Comparison of ENCODE assay signal across 8 cellular contexts in genomic region chr1:147389532-147390184, GRCh38.
DNase-seq lines count a peak whose midpoint lies in the region; ATAC-seq and TF ChIP-seq lines count a peak whose summit lies in the region.

No MANE protein-coding gene starts in this region.

- H3K36me3 ChIP-seq in OCI-LY1 (ENCODE audit: insufficient read depth, low read length) (no peaks in the 10 kb centered on the region), left lung (no peaks in the 10 kb centered on the region), uterus (no peaks in the 10 kb centered on the region)

- no peaks in the 10 kb centered on the region for H3K9me2 ChIP-seq in OCI-LY1 (ENCODE audit: low read depth, low read length)

- H3K27ac Mint-ChIP-seq in activated CD4-positive, alpha-beta T cell treated with anti-CD3 and anti-CD28 coated beads for 36 hours: no peak overlapping the region

- CTCF ChIA-PET in activated CD4-positive, alpha-beta T cell treated with anti-CD3 and anti-CD28 coated beads for 36 hours (lab: Charles Lee): interaction anchor here (0.6 to 4.6 kb wide), 12 partner anchors 10 to 327 kb away, joined by 3 to 62 read pairs (median 4); no protein-coding TSS in a partner anchor

- H2AFZ ChIP-seq in OCI-LY1 (ENCODE audit: low read length): no peak overlapping the region

- ATAC-seq in activated CD4-positive, alpha-beta T cell treated with anti-CD3 and anti-CD28 coated beads for 36 hours: peak; percentile 49
- ATAC-seq in left lung (peak; percentile 93), GM18498 (IDR thresholded peaks at IDR 0.05; ENCODE audit: unreplicated experiment) (no peak)

- no peak overlapping the region for H3K4me3 Mint-ChIP-seq in activated CD4-positive, alpha-beta T cell treated with anti-CD3 and anti-CD28 coated beads for 36 hours

- H3K79me2 ChIP-seq in OCI-LY1 (ENCODE audit: insufficient read depth, low read length): no peaks in the 10 kb centered on the region

- H3K4me3 ChIP-seq in OCI-LY1 (ENCODE audit: low read depth, low read length, poor library complexity, severe bottlenecking) (no peak overlapping the region), choroid plexus epithelial cell (ENCODE audit: low read depth, low read length) (no peak overlapping the region), left lung (no peak overlapping the region), uterus (no peak overlapping the region)

- POLR2A ChIA-PET in activated CD4-positive, alpha-beta T cell treated with anti-CD3 and anti-CD28 coated beads for 36 hours (lab: Charles Lee): no interaction called here

- peaks cover 3% of the 10 kb centered on the region for H3K9me3 Mint-ChIP-seq in activated CD4-positive, alpha-beta T cell treated with anti-CD3 and anti-CD28 coated beads for 36 hours (ENCODE audit: low read depth)

- H3K9me3 ChIP-seq in OCI-LY1 (ENCODE audit: low read length) (no peaks in the 10 kb centered on the region), left lung (peaks cover 0 to 7% of the 10 kb centered on the region in 2 donors), uterus (no peaks in the 10 kb centered on the region)

- H3K4me1 Mint-ChIP-seq in activated CD4-positive, alpha-beta T cell treated with anti-CD3 and anti-CD28 coated beads for 36 hours: peaks cover 3% of the 10 kb centered on the region

- TF ChIP-seq POLR2A in uterus (IDR thresholded peaks at IDR 0.05): no peak

- no peaks in the 10 kb centered on the region for H3F3A ChIP-seq in OCI-LY1 (ENCODE audit: insufficient read depth, low read length)

- H3K4me2 ChIP-seq in OCI-LY1 (ENCODE audit: low read length): no peak overlapping the region

- H3K9ac ChIP-seq in OCI-LY1 (ENCODE audit: low read length): no peak overlapping the region

- H3K27ac ChIP-seq in OCI-LY1 (ENCODE audit: low read depth, low read length, poor library complexity, severe bottlenecking) (no peak overlapping the region), left lung (no peak overlapping the region), uterus (no peak overlapping the region)

- H3K27me3 Mint-ChIP-seq in activated CD4-positive, alpha-beta T cell treated with anti-CD3 and anti-CD28 coated beads for 36 hours: peaks cover 8% of the 10 kb centered on the region

- TF ChIP-seq CTCF in OCI-LY1 (IDR thresholded peaks at IDR 0.05; ENCODE audit: low read length) (peak; percentile 70), choroid plexus epithelial cell (conservative IDR thresholded peaks at IDR 0.05; ENCODE audit: low read depth, low read length) (peak; percentile 84), left lung (IDR thresholded peaks at IDR 0.05) (peak; percentile 58 to 81), uterus (IDR thresholded peaks at IDR 0.05) (peak; percentile 30 to 52 (median 43))

- intact Hi-C loops in activated CD4-positive, alpha-beta T cell treated with anti-CD3 and anti-CD28 coated beads for 36 hours (cut with DNase I, micrococcal nuclease): loop anchor here (1.0 kb wide), 1 partner anchor 116 kb away; no protein-coding TSS in a partner anchor
- intact Hi-C loops in left lung (cut with DNase I): no loop called here
- intact Hi-C loops in uterus (cut with DNase I; ENCODE audit: low total_unique reads): no loop called here

- H3K27me3 ChIP-seq in OCI-LY1 (ENCODE audit: insufficient read depth, low read length) (no peaks in the 10 kb centered on the region), left lung (no peaks in the 10 kb centered on the region), uterus (no peaks in the 10 kb centered on the region)

- H3K36me3 Mint-ChIP-seq in activated CD4-positive, alpha-beta T cell treated with anti-CD3 and anti-CD28 coated beads for 36 hours (ENCODE audit: low read depth): no peaks in the 10 kb centered on the region

- DNase-seq in activated CD4-positive, alpha-beta T cell treated with anti-CD3 and anti-CD28 coated beads for 36 hours: no peak
- DNase-seq in activated CD4-positive, alpha-beta T cell treated with anti-CD3 and anti-CD28 coated beads, Interleukin-2, amount 50 U/mL, for 1 hour: no peak
- DNase-seq in HT-29 (ENCODE audit: low spot score) (peak; percentile 47), choroid plexus epithelial cell (ENCODE audit: low read depth) (peak; percentile 79), left lung (no peak), uterus (no peak)

- no peaks in the 10 kb centered on the region for H3K4me1 ChIP-seq in OCI-LY1 (ENCODE audit: insufficient read depth, low read length, severe bottlenecking)
- no peaks in the 10 kb centered on the region for H3K4me1 ChIP-seq in left lung
- no peaks in the 10 kb centered on the region for H3K4me1 ChIP-seq in uterus

- H4K20me1 ChIP-seq in OCI-LY1 (ENCODE audit: insufficient read depth, low read length): no peaks in the 10 kb centered on the region

Comparison
In these comparisons a context has a peak if more than half of its experiments do, and no peak if none do; other contexts are left out.
1. DNase-seq: peak in HT-29 (single experiment) and choroid plexus epithelial cell (single experiment); none in activated CD4-positive, alpha-beta T cell treated with anti-CD3 and anti-CD28 coated beads for 36 hours (single experiment), activated CD4-positive, alpha-beta T cell treated with anti-CD3 and anti-CD28 coated beads, Interleukin-2, amount 50 U/mL, for 1 hour (single experiment), left lung (0 of 2) and uterus (0 of 2).
2. intact Hi-C loops: an anchor here in activated CD4-positive, alpha-beta T cell treated with anti-CD3 and anti-CD28 coated beads for 36 hours (1.0 kb wide); none called in left lung and uterus.
3. Peak in every context shown above with its lines, with median percentiles within 50 percentile points of each other: CTCF ChIP-seq.